Comparison of ENCODE assay signal across 35 cellular contexts in genomic region chr1:152115344-152115743, GRCh38. TPM values are rescaled to one million over a fixed set of nuclear protein-coding genes. Genes with fewer than 3 reads are reported as not detected.
"Had no signal": no experiment of that assay in that cellular context is flagged by ENCODE, and none has a peak within 500 bp of the region (broad histone marks: within the 10 kb centered on the region; RNA-seq: fewer than 3 reads in every experiment).

Gene TCHH (minus strand): TSS chr1:152115444. CDS start chr1:152114080, 1,364 bp downstream.

- H3K27ac ChIP-seq: KMS-11 had no signal

- H3K4me3 ChIP-seq: MG63 had no signal

- H3K9ac ChIP-seq: KMS-11 had no signal

- DNase-seq: Karpas-422, Kasumi-1, MG63, MM.1S, MV-4-11, NCI-H1048, NCI-H1092, NCI-H1092 treated with DMSO at 0.1 percent for 48 hours, NCI-H1105, NCI-H1105 treated with DMSO at 0.1 percent for 48 hours, NCI-H1417, NCI-H1417 treated with DMSO at 0.1 percent for 48 hours, NCI-H1436, NCI-H1436 treated with DMSO at 0.1 percent for 48 hours, NCI-H146, NCI-H1694, NCI-H1694 treated with DMSO at 0.1 percent for 48 hours, NCI-H187, NCI-H187 treated with DMSO at 0.1 percent for 48 hours, NCI-H1930, NCI-H2029, NCI-H2029 treated with DMSO at 0.1 percent for 48 hours, NCI-H2081, NCI-H2081 treated with DMSO at 0.1 percent for 48 hours, NCI-H2107, NCI-H2171, NCI-H2171 treated with DMSO at 0.1 percent for 48 hours, NCI-H2227 treated with DMSO at 0.1 percent for 48 hours, NCI-H226, NCI-H345, NCI-H446, NCI-H446 treated with DMSO at 0.1 percent for 48 hours, NCI-H510A had no signal

- H3K36me3 ChIP-seq: MG63 had no signal

- H3K4me2 ChIP-seq: KMS-11 had no signal

RNA-seq across cellular contexts. Expression of gene TCHH, which starts in this region (rescaled TPM):
- total RNA-seq: M059J had no signal
